In genomic region chr2:7373156-7373555, GRCh38 we compare ENCODE assay signal across 25 cellular contexts.
"Had no signal": no experiment of that assay in that cellular context is flagged by ENCODE, and none has a peak within 500 bp of the region (broad histone marks: within the 10 kb centered on the region; RNA-seq: fewer than 3 reads in every experiment).

No MANE protein-coding gene starts in this region.

- H3K9me3 ChIP-seq: testis, thyroid gland, vagina had no signal

- H3K36me3 ChIP-seq: lower lobe of right lung, stomach, thyroid gland, transverse colon, upper lobe of left lung, vagina had no signal

- H3K4me3 ChIP-seq: lower lobe of right lung, psoas muscle, skin epidermis, stomach, testis, thyroid gland, transverse colon, upper lobe of left lung, vagina had no signal

- H3K4me1 ChIP-seq: lower lobe of right lung, parathyroid adenoma, psoas muscle, testis, transverse colon, upper lobe of left lung, vagina had no signal

- H3K27ac ChIP-seq: lower lobe of right lung, parathyroid adenoma, psoas muscle, skin epidermis, stomach, testis, thyroid gland, transverse colon, upper lobe of left lung, vagina had no signal

- DNase-seq: hippocampal formation; kidney glomerular epithelial cell; left cardiac atrium; lower lobe of right lung; mammary epithelial cell; mesenchymal stem cell; naive thymus-derived CD8-positive, alpha-beta T cell; nucleus accumbens; psoas muscle; stimulated activated CD4-positive, alpha-beta T cell treated with anti-CD3 and anti-CD28 coated beads, Interleukin-12 subunit alpha, Interleukin-12 subunit beta, amount 100 ng/mL, for 4 hours; stimulated activated CD4-positive, alpha-beta T cell treated with anti-CD3 and anti-CD28 coated beads, Interleukin-15, amount 100 ng/mL, for 24 hours; stimulated activated CD4-positive, alpha-beta T cell treated with anti-CD3 and anti-CD28 coated beads, Interleukin-2, amount 100 ng/mL, for 24 hours; stimulated activated CD4-positive, alpha-beta T cell treated with anti-CD3 and anti-CD28 coated beads, Interleukin-4, amount 100 ng/mL, for 1 hour; stimulated activated naive B cell treated with anti-CD40 and anti-IgM and Interleukin-4, amounts not matched to agents 10 μg/mL and 1 μg/mL and 100 μg/mL, for 72 hours; stimulated activated naive CD8-positive, alpha-beta T cell treated with anti-CD3 and anti-CD28 coated beads, Interleukin-15, Interleukin-2, amounts not matched to agents 100 U/mL and 50 U/mL, for 24 hours; stomach; testis; thyroid gland; transverse colon; upper lobe of left lung had no signal

- ATAC-seq: left cardiac atrium; left lobe of liver; lower lobe of right lung; naive thymus-derived CD8-positive, alpha-beta T cell; psoas muscle; sciatic nerve; stimulated activated naive B cell treated with anti-CD40 and anti-IgM and Interleukin-4, amounts not matched to agents 10 μg/mL and 1 μg/mL and 100 μg/mL, for 72 hours; stimulated activated naive CD8-positive, alpha-beta T cell treated with anti-CD3 and anti-CD28 coated beads, Interleukin-15, Interleukin-2, amounts not matched to agents 100 U/mL and 50 U/mL, for 24 hours had no signal

- H3K27me3 ChIP-seq: stomach, testis, thyroid gland, transverse colon, upper lobe of left lung, vagina had no signal
